20 cellular contexts compared by ENCODE assay signal in genomic region chr6:117933471-117933870, GRCh38. TPM values are rescaled to one million over a fixed set of nuclear protein-coding genes. Genes with fewer than 3 reads are reported as not detected.
DNase-seq lines count a peak whose midpoint lies in the region; ATAC-seq, FAIRE-seq and TF ChIP-seq lines count a peak whose summit lies in the region.
"Had no signal": no experiment of that assay in that cellular context is flagged by ENCODE, and none has a peak within 500 bp of the region (broad histone marks: within the 10 kb centered on the region; RNA-seq: fewer than 3 reads in every experiment).

No MANE protein-coding gene starts in this region.

- H3K36me3 ChIP-seq in mesodermal cell (ENCODE audit: control insufficient read depth, insufficient read depth, low read length) (no peaks in the 10 kb centered on the region), tibial nerve (no peaks in the 10 kb centered on the region), A673 (ENCODE audit: insufficient read depth, low read length, poor library complexity, severe bottlenecking) (no peaks in the 10 kb centered on the region)
- H3K36me3 ChIP-seq: BLaER1 treated with 17β-estradiol and CSF1 and Interleukin-3, amounts not matched to agents 10 nM and 100 nM had no signal

- peaks cover 50% of the 10 kb centered on the region for H3K4me1 Mint-ChIP-seq in brain

- peak overlapping the region; percentile 19 to 86 (median 68) for H3K4me3 Mint-ChIP-seq in brain

- intact Hi-C loops in A673 (cut with micrococcal nuclease; ENCODE audit: unreplicated experiment): no loop called here

- no peak for TF ChIP-seq CTCF in brain (conservative IDR thresholded peaks at IDR 0.05)
- TF ChIP-seq CTCF in tibial nerve (IDR thresholded peaks at IDR 0.05): no peak
- no peak for TF ChIP-seq CTCF in A673 (conservative IDR thresholded peaks at IDR 0.05; ENCODE audit: low read depth, low read length)
- TF ChIP-seq CTCF in D721Med (IDR thresholded peaks at IDR 0.05; ENCODE audit: insufficient read depth, missing control alignments): no peak

- CTCF ChIA-PET in A673 (lab: Charles Lee): no interaction called here

- TF ChIP-seq EP300 in tibial nerve (IDR thresholded peaks at IDR 0.05): peak in 1 of 2 donors; percentile 65

- H3K4me3 ChIP-seq in mesodermal cell (ENCODE audit: extremely low read depth, insufficient read depth, low read length, poor library complexity, severe bottlenecking) (no peak overlapping the region), tibial nerve (peak overlapping the region in 1 of 4 donors; percentile 18), A673 (ENCODE audit: low read depth, low read length, poor library complexity, severe bottlenecking) (no peak overlapping the region)
- H3K4me3 ChIP-seq: BLaER1 treated with 17β-estradiol and CSF1 and Interleukin-3, amounts not matched to agents 10 nM and 100 nM; K562 had no signal

- ATAC-seq in GM21825 (IDR thresholded peaks at IDR 0.05; ENCODE audit: unreplicated experiment): no peak
- ATAC-seq: HCT116, K562 had no signal

- DNase-seq in NCI-H2227 (lab: John Stamatoyannopoulos, UW; ENCODE audit: unreplicated experiment) (peak; percentile 4), NCI-H2227 treated with DMSO at 0.1 percent for 48 hours (lab: John Stamatoyannopoulos, UW) (no peak), tibial nerve (ENCODE audit: low spot score in 2 of 2) (no peak), A673 (ENCODE audit: low spot score) (no peak), D721Med (ENCODE audit: insufficient read length, low spot score) (no peak)
- DNase-seq: DMS153, NCI-H1436 treated with DMSO at 0.1 percent for 48 hours, NCI-H2081 treated with DMSO at 0.1 percent for 48 hours, NCI-H345, NCI-H526, OCI-M1, RPMI8226, SIG-M5 had no signal

- peaks cover 15% of the 10 kb centered on the region for H3K36me3 Mint-ChIP-seq in brain

- H3K27me3 Mint-ChIP-seq in brain: peaks cover 2% of the 10 kb centered on the region

- POLR2A ChIA-PET in A673 (lab: Charles Lee; ENCODE audit: low non-redundant PET): no interaction called here

- no peak for FAIRE-seq in D721Med (lab: Jason Lieb, UNC)
- FAIRE-seq: K562 had no signal

- H3K9me3 ChIP-seq in mesodermal cell (ENCODE audit: control insufficient read depth, low read length) (peaks cover 16% of the 10 kb centered on the region), tibial nerve (peaks cover 0 to 9% (median 1%) of the 10 kb centered on the region in 4 donors), A673 (ENCODE audit: low read depth, low read length, poor library complexity, severe bottlenecking) (no peaks in the 10 kb centered on the region)

- TF ChIP-seq POLR2A in tibial nerve (IDR thresholded peaks at IDR 0.05): no peak

- H3K27me3 ChIP-seq in tibial nerve (no peaks in the 10 kb centered on the region), A673 (replicated peaks; ENCODE audit: insufficient read depth, low read depth, low read length, poor library complexity) (no peaks in the 10 kb centered on the region)
- H3K27me3 ChIP-seq: BLaER1 treated with 17β-estradiol and CSF1 and Interleukin-3, amounts not matched to agents 10 nM and 100 nM had no signal

- peak overlapping the region; percentile 77 to 97 (median 85) for H3K27ac Mint-ChIP-seq in brain

- H3K4me1 ChIP-seq in mesodermal cell (ENCODE audit: control insufficient read depth, insufficient read depth, low read length, poor library complexity, severe bottlenecking) (peaks cover 5% of the 10 kb centered on the region), tibial nerve (peaks cover 0 to 9% (median 3%) of the 10 kb centered on the region in 4 donors), A673 (ENCODE audit: insufficient read depth, low read length, poor library complexity, severe bottlenecking) (no peaks in the 10 kb centered on the region)
- H3K4me1 ChIP-seq: BLaER1 treated with 17β-estradiol and CSF1 and Interleukin-3, amounts not matched to agents 10 nM and 100 nM had no signal

- 90 to 94% methylated on average over 3 of the region's 4 CpGs for WGBS in mesodermal cell (ENCODE audit: insufficient coverage in 2 of 2), 2 experiments
- WGBS in tibial nerve, 2 donors: 51 to 55% methylated on average over 4 of the region's 4 CpGs

- H3K27ac ChIP-seq in mesodermal cell (ENCODE audit: low read depth, low read length, severe bottlenecking) (peak overlapping the region; percentile 43), tibial nerve (peak overlapping the region in 3 of 4 donors; percentile 11 to 76 (median 67)), A673 (ENCODE audit: low read depth, low read length, poor library complexity, severe bottlenecking) (no peak overlapping the region)
- H3K27ac ChIP-seq: BLaER1 treated with 17β-estradiol and CSF1 and Interleukin-3, amounts not matched to agents 10 nM and 100 nM had no signal

- peaks cover 5 to 13% (median 7%) of the 10 kb centered on the region in 5 experiments for H3K9me3 Mint-ChIP-seq in brain

- no TSS peak for BruUV-seq in A673 (replicated peaks; lab: Mats Ljungman, UMichigan)

RNA-seq across cellular contexts. Expression of gene SLC35F1, which starts 26.4 kb away (rescaled TPM):
- polyA plus RNA-seq in brain (ENCODE audit: insufficient read depth, low read depth, low replicate concordance): 16.3 TPM
- 19.2 TPM for polyA plus RNA-seq in mesodermal cell (2013, experiment 1 of 2)
- 15.4 TPM for polyA plus RNA-seq in mesodermal cell (2013, experiment 2 of 2)
- total RNA-seq in tibial nerve (10 to 100 TPM; 12.7 to 40.4 (median 16.5) TPM), A673 (2021) (5.3 and 8.3 TPM in 2 replicates)
- total RNA-seq: A172, K562 had no signal
